In genomic region chr17:67256075-67256732, GRCh38 we compare ENCODE assay signal across 19 cellular contexts. TPM values are rescaled to one million over a fixed set of nuclear protein-coding genes. Genes with fewer than 3 reads are reported as not detected.
DNase-seq lines count a peak whose midpoint lies in the region; ATAC-seq and TF ChIP-seq lines count a peak whose summit lies in the region.
"Had no signal": no experiment of that assay in that cellular context is flagged by ENCODE, and none has a peak within 500 bp of the region (broad histone marks: within the 10 kb centered on the region; RNA-seq: fewer than 3 reads in every experiment).

No MANE protein-coding gene starts in this region.

- no peak overlapping the region for H3K4me2 ChIP-seq in H9 (ENCODE audit: insufficient read depth, insufficient read length, low read length)

- no peak overlapping the region for H2AK5ac ChIP-seq in H9 (ENCODE audit: insufficient read length, low read length)

- no peak overlapping the region for H2BK20ac ChIP-seq in H9 (ENCODE audit: low read depth, low read length, poor library complexity, severe bottlenecking)

- H3K56ac ChIP-seq in H9 (ENCODE audit: insufficient read length, low read depth, low read length), result no peak overlapping the region

- H3K23ac ChIP-seq in H9 (ENCODE audit: insufficient read length, low read depth, low read length), result no peak overlapping the region

- no peaks in the 10 kb centered on the region for H4K20me1 ChIP-seq in H9 (ENCODE audit: control insufficient read depth, insufficient read depth, insufficient read length)

- H4K5ac ChIP-seq in H9 (ENCODE audit: insufficient read length, low read depth, low read length), result no peak overlapping the region

- no peak overlapping the region for H3K4me3 ChIP-seq in right cardiac atrium (ENCODE audit: low read length)
- H3K4me3 ChIP-seq: SJCRH30 had no signal

- no peak overlapping the region for H4K91ac ChIP-seq in H9 (ENCODE audit: insufficient read length, low read depth, low read length)

- H3K27me3 ChIP-seq in right cardiac atrium (ENCODE audit: control insufficient read depth, insufficient read depth), result no peaks in the 10 kb centered on the region
- H3K27me3 ChIP-seq in H9 (ENCODE audit: insufficient read depth, low read length), result no peaks in the 10 kb centered on the region
- H3K27me3 ChIP-seq: SJCRH30 had no signal

- H3K27ac ChIP-seq in right cardiac atrium (ENCODE audit: low read length) (no peak overlapping the region), H9 (ENCODE audit: insufficient read length, low read depth, low read length) (no peak overlapping the region)
- H3K27ac ChIP-seq: SJCRH30 had no signal

- H2AFZ ChIP-seq in H9 (ENCODE audit: low read length), result no peak overlapping the region

- no peak for TF ChIP-seq CTCF in H9 (conservative IDR thresholded peaks at IDR 0.05)

- H3K4ac ChIP-seq in H9 (ENCODE audit: low read depth, low read length), result no peak overlapping the region

- H3K18ac ChIP-seq in H9 (ENCODE audit: insufficient read length, low read depth, low read length), result no peak overlapping the region

- H3K36me3 Mint-ChIP-seq in H9 (ENCODE audit: insufficient read depth in 1 of 3, low read depth in 3 of 3), result no peaks in the 10 kb centered on the region; a peak in 1 of 7 replicates
- peaks cover 2% of the 10 kb centered on the region for H3K36me3 Mint-ChIP-seq in T-helper 17 cell (ENCODE audit: low read depth)
- peaks cover 5% of the 10 kb centered on the region for H3K36me3 Mint-ChIP-seq in effector memory CD8-positive, alpha-beta T cell (ENCODE audit: insufficient read depth)
- H3K36me3 Mint-ChIP-seq: CD4-positive, CD25-positive, alpha-beta regulatory T cell had no signal

- H3K4me1 Mint-ChIP-seq in H9, result peaks cover 10 to 11% of the 10 kb centered on the region in 2 experiments
- peaks cover 20% of the 10 kb centered on the region for H3K4me1 Mint-ChIP-seq in T-helper 17 cell
- H3K4me1 Mint-ChIP-seq in effector memory CD8-positive, alpha-beta T cell (ENCODE audit: low read depth in 2 of 2), result peaks cover 21 to 31% of the 10 kb centered on the region in 2 donors

- H3K27me3 Mint-ChIP-seq in H9 (ENCODE audit: low read depth) (no peaks in the 10 kb centered on the region), T-helper 17 cell (no peaks in the 10 kb centered on the region)
- H3K27me3 Mint-ChIP-seq in effector memory CD8-positive, alpha-beta T cell, result no peaks in the 10 kb centered on the region

- H4K8ac ChIP-seq in H9 (replicated peaks; ENCODE audit: insufficient read length, low read depth, low read length), result no peak overlapping the region

- no peak overlapping the region for H3T11ph ChIP-seq in H9 (ENCODE audit: low read length)

- no peaks in the 10 kb centered on the region for H3K79me2 ChIP-seq in H9 (ENCODE audit: insufficient read depth, low read length)

- H2BK15ac ChIP-seq in H9 (ENCODE audit: low read depth, low read length), result no peak overlapping the region

- H3K9me3 Mint-ChIP-seq in H9, result peaks cover 0 to 5% of the 10 kb centered on the region in 2 experiments; a peak in 2 of 5 replicates
- no peaks in the 10 kb centered on the region for H3K9me3 Mint-ChIP-seq in effector memory CD8-positive, alpha-beta T cell
- H3K9me3 Mint-ChIP-seq: CD4-positive, CD25-positive, alpha-beta regulatory T cell had no signal

- no peaks in the 10 kb centered on the region for H3K23me2 ChIP-seq in H9 (ENCODE audit: insufficient read length, low read depth, low read length, poor library complexity, severe bottlenecking)

- H3K4me1 ChIP-seq in right cardiac atrium (ENCODE audit: control insufficient read depth, insufficient read depth, low read length), result peaks cover 3% of the 10 kb centered on the region
- H3K4me1 ChIP-seq in H9 (ENCODE audit: insufficient read depth, low read length), result no peaks in the 10 kb centered on the region; the same call in 1 of the 2 replicates

- H2BK5ac ChIP-seq in H9 (ENCODE audit: insufficient read length, low read length), result no peak overlapping the region

- no peaks in the 10 kb centered on the region for H3K9me3 ChIP-seq in right cardiac atrium (ENCODE audit: control insufficient read depth, low read length)
- H3K9me3 ChIP-seq in H9 (ENCODE audit: control insufficient read depth, low read depth, low read length), result no peaks in the 10 kb centered on the region
- no peaks in the 10 kb centered on the region for H3K9me3 ChIP-seq in T-helper 17 cell (ENCODE audit: control insufficient read depth, low read length, poor library complexity, severe bottlenecking)

- no peak overlapping the region for H2BK120ac ChIP-seq in H9 (ENCODE audit: low read depth, low read length, poor library complexity, severe bottlenecking)

- H3K9ac ChIP-seq in H9 (ENCODE audit: extremely low read depth, insufficient read length, low read length), result no peak overlapping the region

- WGBS in right cardiac atrium, result 96% methylated on average over 5 of the region's 5 CpGs
- WGBS in H9 (ENCODE audit: extremely low coverage, insufficient read length, low lambda C conversion rate), result no CpG with 5 or more reads among the region's 5 CpGs

- H3K14ac ChIP-seq in H9 (ENCODE audit: insufficient read depth, low read length), result no peak overlapping the region

- intact Hi-C loops in cardiac septum (cut with DNase I) (no loop called here), right cardiac atrium (cut with DNase I) (no loop called here)

- H3K27ac Mint-ChIP-seq in H9, result no peak overlapping the region
- peak overlapping the region; percentile 45 for H3K27ac Mint-ChIP-seq in T-helper 17 cell
- H3K27ac Mint-ChIP-seq in effector memory CD8-positive, alpha-beta T cell, result no peak overlapping the region

- H3K79me1 ChIP-seq in H9 (ENCODE audit: insufficient read depth, low read depth, low read length, poor library complexity, severe bottlenecking), result no peaks in the 10 kb centered on the region

- ATAC-seq in right cardiac atrium (no peak), T-helper 17 cell (no peak)
- no peak for ATAC-seq in effector memory CD8-positive, alpha-beta T cell (replicated peaks)
- ATAC-seq: PC-3 had no signal

- no peak overlapping the region for H3K4me3 Mint-ChIP-seq in H9
- H3K4me3 Mint-ChIP-seq in T-helper 17 cell, result no peak overlapping the region
- peak overlapping the region in 1 of 2 donors; percentile 21 for H3K4me3 Mint-ChIP-seq in effector memory CD8-positive, alpha-beta T cell

- DNase-seq in cardiac septum (ENCODE audit: low spot score) (peak; percentile 17), right cardiac atrium (no peak), H9 (peak; percentile 2), T-helper 17 cell (no peak), mesenteric fat pad (ENCODE audit: low spot score) (peak; percentile 24), hippocampal formation (lab: John Stamatoyannopoulos, UW) (no peak)
- no peak for DNase-seq in effector memory CD8-positive, alpha-beta T cell
- DNase-seq: AML-193; CD4-positive, CD25-positive, alpha-beta regulatory T cell; COR-L47; DMS 273 treated with DMSO at 0.1 percent for 48 hours; H7; NCI-H1417 treated with DMSO at 0.1 percent for 48 hours; NCI-H187 treated with DMSO at 0.1 percent for 48 hours; NCI-H345; NCI-H526; PC-3; RPMI8226; SJCRH30 had no signal

- H2BK12ac ChIP-seq in H9 (ENCODE audit: insufficient read length, low read depth, low read length), result no peak overlapping the region

RNA-seq across cellular contexts. Expression of gene HELZ, which starts 11.2 kb away (rescaled TPM):
- total RNA-seq in cardiac septum, result 42.6 TPM
- total RNA-seq in right cardiac atrium, result 10 to 100 TPM; 32.2 to 43.9 (median 37.9) TPM
- polyA plus RNA-seq in right cardiac atrium, result 5.6 TPM
- total RNA-seq in H9 (2021), result 49.3 and 49.8 TPM in 2 replicates
- total RNA-seq in T-helper 17 cell, result 100 to 1,000 TPM; 124 to 164 TPM
- total RNA-seq in mesenteric fat pad, result 68.8 TPM

Comparison
In these comparisons a context has a peak if more than half of its experiments do, and no peak if none do; other contexts are left out.
1. DNase-seq: peak in cardiac septum (single experiment), H9 (single experiment) and mesenteric fat pad (single experiment); none in right cardiac atrium (0 of 3), T-helper 17 cell (0 of 3), effector memory CD8-positive, alpha-beta T cell (0 of 3) and hippocampal formation (0 of 2).